ENCODE assay signal across 8 cellular contexts in genomic region chr1:230208619-230209261, GRCh38.
DNase-seq lines count a peak whose midpoint lies in the region; ATAC-seq and TF ChIP-seq lines count a peak whose summit lies in the region.

No MANE protein-coding gene starts in this region.

- no peaks in the 10 kb centered on the region for H3K9me2 ChIP-seq in OCI-LY7 (ENCODE audit: insufficient read depth, low read length)

- DNase-seq in GM10266 (ENCODE audit: extremely low spot score) (peak; percentile 47), left ventricle myocardium superior (no peak), NOMO-1 (lab: John Stamatoyannopoulos, UW; ENCODE audit: unreplicated experiment in 2 of 2) (no peak), NCI-H2227 treated with DMSO at 0.1 percent for 48 hours (lab: John Stamatoyannopoulos, UW) (no peak), smooth muscle cell (lab: John Stamatoyannopoulos, UW; ENCODE audit: unreplicated experiment) (no peak), OCI-LY7 (ENCODE audit: low spot score) (no peak)
- DNase-seq in T-helper 2 cell treated with Interferon-gamma antibody and Interleukin-4, amounts not matched to agents 5 μg/mL and 100 μg/mL, for 36 hours (ENCODE audit: low spot score), result peak; percentile 71

- H3K4me2 ChIP-seq in smooth muscle cell, result no peak overlapping the region
- no peak overlapping the region for H3K4me2 ChIP-seq in OCI-LY7 (ENCODE audit: low read length)

- H3K9ac ChIP-seq in smooth muscle cell (ENCODE audit: low read depth), result no peak overlapping the region

- H3K27me3 ChIP-seq in smooth muscle cell (ENCODE audit: low read depth), result no peaks in the 10 kb centered on the region

- CTCF ChIA-PET in OCI-LY7 (lab: Charles Lee; ENCODE audit: unreplicated experiment), result no interaction called here

- peak overlapping the region; percentile 87 for H3K27ac Mint-ChIP-seq in T-helper 2 cell treated with Interferon-gamma antibody and Interleukin-4, amounts not matched to agents 5 μg/mL and 100 μg/mL, for 36 hours

- H3K4me3 Mint-ChIP-seq in T-helper 2 cell treated with Interferon-gamma antibody and Interleukin-4, amounts not matched to agents 5 μg/mL and 100 μg/mL, for 36 hours, result peak overlapping the region; percentile 50

- H3K79me2 ChIP-seq in smooth muscle cell (ENCODE audit: low read depth) (peaks cover 42% of the 10 kb centered on the region), OCI-LY7 (ENCODE audit: insufficient read depth, low read depth, low read length) (peaks cover 9% of the 10 kb centered on the region; the same call in 1 of the 2 replicates)

- H3K4me3 ChIP-seq in smooth muscle cell (no peak overlapping the region), OCI-LY7 (ENCODE audit: low read depth, low read length, poor library complexity, severe bottlenecking) (no peak overlapping the region)

- intact Hi-C loops in left ventricle myocardium superior (cut with micrococcal nuclease) (no loop called here), OCI-LY7 (cut with micrococcal nuclease; ENCODE audit: unreplicated experiment) (no loop called here)

- no peaks in the 10 kb centered on the region for H3K27me3 Mint-ChIP-seq in T-helper 2 cell treated with Interferon-gamma antibody and Interleukin-4, amounts not matched to agents 5 μg/mL and 100 μg/mL, for 36 hours (ENCODE audit: low read depth)

- H3K36me3 ChIP-seq in smooth muscle cell (ENCODE audit: low read depth) (no peaks in the 10 kb centered on the region), OCI-LY7 (ENCODE audit: insufficient read depth, low read length) (peaks cover 22% of the 10 kb centered on the region)

- H3F3A ChIP-seq in smooth muscle cell (ENCODE audit: low read depth), result peaks cover 26% of the 10 kb centered on the region

- no peaks in the 10 kb centered on the region for H3K9me3 Mint-ChIP-seq in T-helper 2 cell treated with Interferon-gamma antibody and Interleukin-4, amounts not matched to agents 5 μg/mL and 100 μg/mL, for 36 hours

- ATAC-seq in GM21619 (IDR thresholded peaks at IDR 0.05; ENCODE audit: unreplicated experiment), result peak; percentile 49
- ATAC-seq in left ventricle myocardium superior, result peak; percentile 59

- TF ChIP-seq CTCF in GM10266 (IDR thresholded peaks at IDR 0.05; ENCODE audit: control insufficient read depth, insufficient read depth, low read depth, missing control alignments) (no peak), smooth muscle cell (IDR thresholded peaks at IDR 0.05; ENCODE audit: borderline replicate concordance, insufficient read depth, poor library complexity, severe bottlenecking) (no peak), OCI-LY7 (conservative IDR thresholded peaks at IDR 0.05; ENCODE audit: low read length) (no peak)

- no peaks in the 10 kb centered on the region for H3K9me3 ChIP-seq in smooth muscle cell (replicated peaks; ENCODE audit: low read depth)
- no peaks in the 10 kb centered on the region; the same call in 1 of the 2 replicates for H3K9me3 ChIP-seq in OCI-LY7 (ENCODE audit: low read length)

- BruUV-seq in OCI-LY7 (replicated peaks; lab: Mats Ljungman, UMichigan), result no TSS peak

- H2AFZ ChIP-seq in smooth muscle cell (ENCODE audit: low read depth) (no peak overlapping the region), OCI-LY7 (ENCODE audit: low read length) (no peak overlapping the region)

- WGBS in smooth muscle cell (ENCODE audit: low lambda C conversion rate), result 68% methylated on average over 10 of the region's 10 CpGs

- H3K4me1 ChIP-seq in smooth muscle cell (ENCODE audit: low read depth) (peaks cover 30% of the 10 kb centered on the region), OCI-LY7 (ENCODE audit: insufficient read depth, low read length, poor library complexity, severe bottlenecking) (peaks cover 38% of the 10 kb centered on the region)

- peaks cover 9% of the 10 kb centered on the region for H3K36me3 Mint-ChIP-seq in T-helper 2 cell treated with Interferon-gamma antibody and Interleukin-4, amounts not matched to agents 5 μg/mL and 100 μg/mL, for 36 hours (ENCODE audit: low read depth)

- no peak overlapping the region for H3K27ac ChIP-seq in smooth muscle cell (ENCODE audit: low read depth)
- H3K27ac ChIP-seq in OCI-LY7 (ENCODE audit: low read depth, low read length, poor library complexity, severe bottlenecking), result no peak overlapping the region

- peaks cover 45% of the 10 kb centered on the region for H3K4me1 Mint-ChIP-seq in T-helper 2 cell treated with Interferon-gamma antibody and Interleukin-4, amounts not matched to agents 5 μg/mL and 100 μg/mL, for 36 hours (ENCODE audit: low read depth)

- H4K20me1 ChIP-seq in smooth muscle cell (ENCODE audit: low read depth) (peaks cover 77% of the 10 kb centered on the region), OCI-LY7 (ENCODE audit: insufficient read depth, low read length) (no peaks in the 10 kb centered on the region; the same call in 1 of the 2 replicates)

- POLR2A ChIA-PET in OCI-LY7 (lab: Charles Lee), result interaction anchor here (0.7 kb wide), 1 partner anchor 13 kb away, joined by 3 read pairs; no protein-coding TSS in a partner anchor

Comparison
In these comparisons a context has a peak if more than half of its experiments do, and no peak if none do; other contexts are left out.
1. DNase-seq: peak in GM10266 (single experiment) and T-helper 2 cell treated with Interferon-gamma antibody and Interleukin-4, amounts not matched to agents 5 μg/mL and 100 μg/mL, for 36 hours (single experiment); none in left ventricle myocardium superior (single experiment), NOMO-1 (0 of 2), NCI-H2227 treated with DMSO at 0.1 percent for 48 hours (single experiment), smooth muscle cell (single experiment) and OCI-LY7 (single experiment).